In the genomic region with DNA sequence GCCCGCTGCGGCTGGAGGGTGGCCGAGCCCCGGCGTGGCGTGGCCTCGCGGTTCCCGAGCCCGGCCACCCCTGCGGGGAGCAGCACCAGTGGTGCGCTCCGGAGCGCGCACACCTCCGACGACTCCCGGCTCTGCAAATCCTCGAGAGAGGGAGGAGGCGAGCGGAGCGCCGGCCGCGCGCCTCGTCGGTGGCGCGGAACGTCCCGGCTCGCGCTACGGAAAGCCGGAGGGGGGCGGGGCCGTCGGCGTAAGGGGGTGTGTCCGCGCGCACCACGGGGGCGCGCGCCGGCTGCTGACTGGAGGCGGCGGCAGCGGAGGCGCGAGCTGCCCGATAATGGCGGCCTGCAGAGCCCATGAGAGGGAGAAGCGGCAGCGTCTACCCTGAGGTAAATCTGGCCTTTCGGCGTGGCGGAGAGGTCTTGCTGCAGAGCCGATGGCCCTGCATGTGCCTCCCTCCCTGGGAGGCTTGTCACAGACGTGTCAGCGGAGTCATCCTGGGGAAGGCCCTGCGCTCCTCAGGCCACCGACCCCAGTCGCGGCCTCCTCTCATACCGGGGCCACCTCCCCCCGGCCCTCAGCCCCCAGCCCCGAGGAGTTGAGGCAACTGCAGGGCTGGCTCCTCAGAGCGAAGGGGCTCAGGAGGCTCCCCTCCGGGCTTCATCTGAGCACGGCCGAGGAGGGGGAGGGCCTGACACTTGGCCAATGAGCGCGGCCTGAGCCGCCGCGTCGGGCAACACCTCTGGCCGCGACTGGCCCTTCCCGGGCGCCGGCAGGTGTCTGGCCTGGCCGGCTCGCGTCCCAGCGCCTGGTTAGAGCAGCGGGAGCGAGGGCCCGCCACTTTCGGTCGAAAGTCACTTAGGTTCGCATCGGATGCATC, we compare ENCODE assay signal across 8 cellular contexts. TPM values are rescaled to one million over a fixed set of nuclear protein-coding genes. Genes with fewer than 3 reads are reported as not detected.
DNase-seq lines count a peak whose midpoint lies in the region; ATAC-seq and TF ChIP-seq lines count a peak whose summit lies in the region.

A gene (plus strand): TSS at position 295 of the 877 bp plus-strand sequence. CDS start 2,485 bp downstream, outside the sequence.

- peaks cover 5% of the 10 kb centered on the region for H3K36me3 Mint-ChIP-seq in activated naive CD8-positive, alpha-beta T cell treated with anti-CD3 and anti-CD28 coated beads, Interleukin-2, amount 10 ng/mL, durations not matched to agents 7 days and 5 days

- H3K36me3 ChIP-seq in parathyroid adenoma (ENCODE audit: control insufficient read depth, insufficient read depth, low read length) (no peaks in the 10 kb centered on the region), tibial artery (peaks cover 0 to 15% (median 7%) of the 10 kb centered on the region in 3 donors)

- POLR2A ChIA-PET in activated naive CD8-positive, alpha-beta T cell treated with anti-CD3 and anti-CD28 coated beads, Interleukin-2, amount 10 ng/mL, durations not matched to agents 7 days and 5 days (lab: Charles Lee), result interaction anchor here (0.6 to 3.1 kb wide), 17 partner anchors 11 to 360 kb away, joined by 3 to 43 read pairs (median 5); a partner anchor contains a TSS

- peak within 1 kb of the TSS; percentile 53 for H3K9ac ChIP-seq in parathyroid adenoma

- H3K27ac ChIP-seq in parathyroid adenoma (peak within 1 kb of the TSS; percentile 89), tibial artery (peak within 1 kb of the TSS; percentile 91 to 92)

- peak within 1 kb of the TSS; percentile 93 for H2AFZ ChIP-seq in parathyroid adenoma

- peaks cover 3% of the 10 kb centered on the region for H3K4me1 ChIP-seq in parathyroid adenoma
- H3K4me1 ChIP-seq in tibial artery, result peaks cover 0 to 24% (median 14%) of the 10 kb centered on the region in 4 donors

- H3K9me3 Mint-ChIP-seq in activated naive CD8-positive, alpha-beta T cell treated with anti-CD3 and anti-CD28 coated beads, Interleukin-2, amount 10 ng/mL, durations not matched to agents 7 days and 5 days, result no peaks in the 10 kb centered on the region

- DNase-seq in GM12865 (ENCODE audit: low read depth) (peak; percentile 98), NCI-H1417 treated with DMSO at 0.1 percent for 48 hours (lab: John Stamatoyannopoulos, UW) (peak; percentile 49), SW 1271 (lab: John Stamatoyannopoulos, UW) (peak; percentile 69 to 82), Right ventricle myocardium superior (peak; percentile 96), tibial artery (peak; percentile 86 to 95)
- DNase-seq in activated naive CD8-positive, alpha-beta T cell treated with anti-CD3 and anti-CD28 coated beads, Interleukin-2, amount 10 ng/mL, durations not matched to agents 7 days and 5 days, result peak; percentile 96

- intact Hi-C loops in Right ventricle myocardium superior (cut with DNase I), result loop anchor here (5.0 kb wide), 1 partner anchor 46 kb away; a partner anchor contains a TSS
- intact Hi-C loops in tibial artery (cut with DNase I; ENCODE audit: low total_unique reads), result loop anchor here (5.0 kb wide), 1 partner anchor 51 kb away; no protein-coding TSS in a partner anchor

- no peak for TF ChIP-seq CTCF in GM12865 (IDR thresholded peaks at IDR 0.05; ENCODE audit: insufficient read depth, low read depth, low read length, missing control alignments)
- TF ChIP-seq CTCF in parathyroid adenoma (IDR thresholded peaks at IDR 0.05), result no peak
- TF ChIP-seq CTCF in tibial artery (IDR thresholded peaks at IDR 0.05), result peak in 1 of 2 experiments; percentile 1

- H3K27me3 ChIP-seq in parathyroid adenoma (ENCODE audit: control insufficient read depth, insufficient read depth, low read length) (no peaks in the 10 kb centered on the region), tibial artery (no peaks in the 10 kb centered on the region)

- H3K4me3 ChIP-seq in GM12865 (ENCODE audit: low read depth, low read length) (peak within 1 kb of the TSS; percentile 93), parathyroid adenoma (ENCODE audit: low read depth, low read length) (peak within 1 kb of the TSS; percentile 99), tibial artery (peak within 1 kb of the TSS; percentile 75 to 93)

- H3K9me3 ChIP-seq in parathyroid adenoma (ENCODE audit: control insufficient read depth, low read length) (no peaks in the 10 kb centered on the region), tibial artery (no peaks in the 10 kb centered on the region)

- H3K4me1 Mint-ChIP-seq in activated naive CD8-positive, alpha-beta T cell treated with anti-CD3 and anti-CD28 coated beads, Interleukin-2, amount 10 ng/mL, durations not matched to agents 7 days and 5 days, result peaks cover 21% of the 10 kb centered on the region

- H3K27ac Mint-ChIP-seq in activated naive CD8-positive, alpha-beta T cell treated with anti-CD3 and anti-CD28 coated beads, Interleukin-2, amount 10 ng/mL, durations not matched to agents 7 days and 5 days, result peak within 1 kb of the TSS; percentile 94

- H3K27me3 Mint-ChIP-seq in activated naive CD8-positive, alpha-beta T cell treated with anti-CD3 and anti-CD28 coated beads, Interleukin-2, amount 10 ng/mL, durations not matched to agents 7 days and 5 days, result no peaks in the 10 kb centered on the region

- ATAC-seq in HG02763 (IDR thresholded peaks at IDR 0.05; ENCODE audit: unreplicated experiment) (peak; percentile 73), Right ventricle myocardium superior (ENCODE audit: poor library complexity) (peak; percentile 95)
- peak; percentile 83 for ATAC-seq in activated naive CD8-positive, alpha-beta T cell treated with anti-CD3 and anti-CD28 coated beads, Interleukin-2, amount 10 ng/mL, durations not matched to agents 7 days and 5 days (ENCODE audit: low read depth)

- peak within 1 kb of the TSS; percentile 92 for H3K4me2 ChIP-seq in parathyroid adenoma (ENCODE audit: low read length)

- peaks cover 3% of the 10 kb centered on the region for H3K79me2 ChIP-seq in parathyroid adenoma

- peak within 1 kb of the TSS; percentile 100 for H3K4me3 Mint-ChIP-seq in activated naive CD8-positive, alpha-beta T cell treated with anti-CD3 and anti-CD28 coated beads, Interleukin-2, amount 10 ng/mL, durations not matched to agents 7 days and 5 days

RNA-seq across cellular contexts. Expression of the gene that starts here (rescaled TPM):
- 10 to 100 TPM; 21.2 to 22.1 TPM for total RNA-seq in activated naive CD8-positive, alpha-beta T cell treated with anti-CD3 and anti-CD28 coated beads, Interleukin-2, amount 10 ng/mL, durations not matched to agents 7 days and 5 days
- 4.0 TPM for total RNA-seq in Right ventricle myocardium superior

Comparison
In these comparisons a context has a peak if more than half of its experiments do, and no peak if none do; other contexts are left out.
1. Peak in every context shown above with its lines: DNase-seq, ATAC-seq, H3K4me3 ChIP-seq and H3K27ac ChIP-seq.